ENCODE assay signal across 24 cellular contexts in genomic region chr16:2359919-2360318, GRCh38. TPM values are rescaled to one million over a fixed set of nuclear protein-coding genes. Genes with fewer than 3 reads are reported as not detected.
DNase-seq lines count a peak whose midpoint lies in the region; ATAC-seq, FAIRE-seq and TF ChIP-seq lines count a peak whose summit lies in the region.
"Had no signal": no experiment of that assay in that cellular context is flagged by ENCODE, and none has a peak within 500 bp of the region (broad histone marks: within the 10 kb centered on the region; RNA-seq: fewer than 3 reads in every experiment).

No MANE protein-coding gene starts in this region.

- H3K36me3 ChIP-seq in HepG2 (replicated peaks in 1 of 2; ENCODE audit: control insufficient read depth in 1 of 2, insufficient read depth in 2 of 2, low read length in 2 of 2) (no peaks in the 10 kb centered on the region), right lobe of liver (no peaks in the 10 kb centered on the region), K562 (ENCODE audit: control insufficient read depth, insufficient read depth, low read length) (no peaks in the 10 kb centered on the region)
- H3K36me3 ChIP-seq: BLaER1 treated with 17β-estradiol and CSF1 and Interleukin-3, amounts not matched to agents 10 nM and 100 nM had no signal

- H3K79me2 ChIP-seq in HepG2 (ENCODE audit: insufficient read depth, low read length) (no peaks in the 10 kb centered on the region), K562 (ENCODE audit: control insufficient read depth, insufficient read depth, low read length) (no peaks in the 10 kb centered on the region)

- DNase-seq in HepG2 (ENCODE audit: low spot score) (no peak), right lobe of liver (no peak), K562 (ENCODE audit: extremely low read depth in 1 of 4, low spot score in 3 of 4) (no peak), GM13977 (ENCODE audit: low spot score) (no peak), foreskin fibroblast (no peak)
- DNase-seq: AML-193; Caco-2; Calu3; CD4-positive, alpha-beta T cell; CD8-positive, alpha-beta T cell; DMS 273 treated with DMSO at 0.1 percent for 48 hours; DMS153; DMS53; DMS79; DND-41; EL; GDM1 had no signal

- TF ChIP-seq EP300 in HepG2 (IDR thresholded peaks at IDR 0.05; ENCODE audit: low read depth in 2 of 2, low read length in 2 of 2) (no peak), HepG2 (CRISPR knock-in tag; IDR thresholded peaks at IDR 0.05; ENCODE audit: borderline replicate concordance) (no peak), K562 (IDR thresholded peaks at IDR 0.05; ENCODE audit: low read length) (no peak)

- ATAC-seq in HepG2 (no peak), right lobe of liver (no peak), K562 (no peak)
- ATAC-seq: A549; CD8-positive, alpha-beta T cell; GM12878 had no signal

- H4K20me1 ChIP-seq in HepG2 (ENCODE audit: insufficient read depth, low read length) (no peaks in the 10 kb centered on the region), K562 (replicated peaks; ENCODE audit: control insufficient read depth, insufficient read depth, low read length) (no peaks in the 10 kb centered on the region)
- H4K20me1 ChIP-seq: BLaER1 treated with 17β-estradiol and CSF1 and Interleukin-3, amounts not matched to agents 10 nM and 100 nM had no signal

- intact Hi-C loops in HepG2 (cut with micrococcal nuclease; ENCODE audit: unreplicated experiment) (no loop called here), right lobe of liver (cut with DNase I) (no loop called here), K562 (cut with micrococcal nuclease) (no loop called here)

- WGBS in HepG2 (ENCODE audit: low lambda C conversion rate), result 54% methylated on average over 4 of the region's 4 CpGs
- 79% methylated on average over 4 of the region's 4 CpGs for WGBS in right lobe of liver (ENCODE audit: insufficient coverage, low coverage, low lambda C conversion rate, missing lambda C conversion rate)
- 4% methylated on average over 4 of the region's 4 CpGs for WGBS in K562 (ENCODE audit: insufficient coverage, low coverage, missing lambda C conversion rate)

- H2AFZ ChIP-seq in HepG2 (ENCODE audit: low read length) (no peak overlapping the region), K562 (ENCODE audit: low read depth, low read length) (no peak overlapping the region)

- H3K9me1 ChIP-seq in K562 (ENCODE audit: control insufficient read depth, insufficient read depth, low read length), result no peaks in the 10 kb centered on the region

- no peak for TF ChIP-seq CTCF in HepG2 (CRISPR knock-in tag; IDR thresholded peaks at IDR 0.05)
- TF ChIP-seq CTCF in right lobe of liver (IDR thresholded peaks at IDR 0.05), result no peak
- no peak for TF ChIP-seq CTCF in K562 (IDR thresholded peaks at IDR 0.05 in 2 of 3, conservative IDR thresholded peaks at IDR 0.05 in 1 of 3; ENCODE audit: insufficient read depth in 2 of 3, low read depth in 1 of 3, low read length in 3 of 3)
- TF ChIP-seq CTCF in GM13977 (IDR thresholded peaks at IDR 0.05; ENCODE audit: extremely low read depth, insufficient read depth, missing control alignments), result no peak
- no peak for TF ChIP-seq CTCF in foreskin fibroblast (IDR thresholded peaks at IDR 0.05; ENCODE audit: low read depth, low read length)

- H3K4me2 ChIP-seq in HepG2 (ENCODE audit: low read depth, low read length) (no peak overlapping the region), K562 (ENCODE audit: insufficient read depth, low read length) (no peak overlapping the region)
- H3K4me2 ChIP-seq: A549; BLaER1 treated with 17β-estradiol and CSF1 and Interleukin-3, amounts not matched to agents 10 nM and 100 nM had no signal

- H3K4me3 ChIP-seq in HepG2 (replicated peaks in 1 of 3; ENCODE audit: insufficient read depth in 1 of 3, low read depth in 2 of 3, low read length in 3 of 3), result no peak overlapping the region
- no peak overlapping the region for H3K4me3 ChIP-seq in right lobe of liver
- H3K4me3 ChIP-seq in K562, result no peak overlapping the region
- no peak overlapping the region for H3K4me3 ChIP-seq in foreskin fibroblast (ENCODE audit: low read depth in 1 of 2, low read length in 2 of 2)
- H3K4me3 ChIP-seq: A549; BLaER1 treated with 17β-estradiol and CSF1 and Interleukin-3, amounts not matched to agents 10 nM and 100 nM; GM12878 had no signal

- H3K9ac ChIP-seq in HepG2 (ENCODE audit: insufficient read depth, low read depth, low read length), result no peak overlapping the region
- no peak overlapping the region for H3K9ac ChIP-seq in K562 (ENCODE audit: insufficient read depth in 1 of 2, low read depth in 2 of 2, low read length in 2 of 2)
- H3K9ac ChIP-seq: BLaER1 treated with 17β-estradiol and CSF1 and Interleukin-3, amounts not matched to agents 10 nM and 100 nM had no signal

- in situ Hi-C loops in HepG2 (cut with HindIII; ENCODE audit: extremely low pct_ligation_motif_present, low pct_unique_long_range_greater_than_20kb) (no loop called here), K562 (cut with MboI) (no loop called here), GM13977 (cut with MboI; ENCODE audit: low pct_unique_long_range_greater_than_20kb, low sequenced_read_pairs, unreplicated experiment) (loop anchor here (10.0 kb wide), 2 partner anchors 65 to 125 kb away; partner anchors contain the start of gene CCNF)

- no peak for TF ChIP-seq RAD21 in HepG2 (CRISPR knock-in tag; IDR thresholded peaks at IDR 0.05)
- no peak for TF ChIP-seq RAD21 in K562 (CRISPR knock-in tag; conservative IDR thresholded peaks at IDR 0.05 in 1 of 2, IDR thresholded peaks at IDR 0.05 in 1 of 2)

- BruUV-seq in HepG2 (replicated peaks; lab: Mats Ljungman, UMichigan), result no TSS peak
- BruUV-seq in K562 (replicated peaks; lab: Mats Ljungman, UMichigan), result no TSS peak

- FAIRE-seq in HepG2 (lab: Jason Lieb, UNC) (no peak), K562 (lab: Jason Lieb, UNC) (no peak)
- FAIRE-seq: A549, GM12878, GM12892, GM19239 had no signal

- TF ChIP-seq POLR2A in HepG2 (IDR thresholded peaks at IDR 0.05; ENCODE audit: insufficient read depth in 1 of 2, low read depth in 2 of 2, low read length in 2 of 2) (no peak), right lobe of liver (IDR thresholded peaks at IDR 0.05) (no peak), K562 (conservative IDR thresholded peaks at IDR 0.05) (no peak)

- POLR2A ChIA-PET in HepG2 (lab: Yijun Ruan, JAX) (no interaction called here), K562 (lab: Yijun Ruan, JAX) (no interaction called here)

- H3K27ac ChIP-seq in HepG2 (ENCODE audit: extremely low read length, insufficient read depth, low read length) (no peak overlapping the region), right lobe of liver (no peak overlapping the region), K562 (ENCODE audit: extremely low read depth, low read depth, low read length) (no peak overlapping the region)
- H3K27ac ChIP-seq: 22Rv1; A549; BLaER1 treated with 17β-estradiol and CSF1 and Interleukin-3, amounts not matched to agents 10 nM and 100 nM; C4-2B had no signal

- peaks cover 7% of the 10 kb centered on the region for H3K4me1 ChIP-seq in HepG2 (ENCODE audit: insufficient read depth, low read length)
- H3K4me1 ChIP-seq in right lobe of liver, result no peaks in the 10 kb centered on the region
- H3K4me1 ChIP-seq in K562 (replicated peaks in 1 of 2; ENCODE audit: control insufficient read depth in 2 of 2, insufficient read depth in 2 of 2, low read length in 2 of 2), result peaks cover 0 to 4% of the 10 kb centered on the region in 2 experiments; a peak in 2 of 5 replicates
- H3K4me1 ChIP-seq: A549, Caco-2 had no signal

- H3K9me3 ChIP-seq in HepG2 (ENCODE audit: low read length), result peaks cover 11% of the 10 kb centered on the region; the same call in 1 of the 2 replicates
- H3K9me3 ChIP-seq in right lobe of liver, result no peaks in the 10 kb centered on the region
- H3K9me3 ChIP-seq in K562 (replicated peaks; ENCODE audit: control insufficient read depth, insufficient read depth, low read depth, low read length), result peaks cover 8% of the 10 kb centered on the region; the same call in 1 of the 2 replicates
- H3K9me3 ChIP-seq: Caco-2 had no signal

- H3K27me3 ChIP-seq in HepG2 (ENCODE audit: control insufficient read depth in 1 of 2, insufficient read depth in 2 of 2, low read length in 2 of 2) (peaks cover 0 to 31% of the 10 kb centered on the region in 2 experiments; a peak in 2 of 5 replicates), right lobe of liver (no peaks in the 10 kb centered on the region), K562 (ENCODE audit: control insufficient read depth in 2 of 2, insufficient read depth in 2 of 2, low read length in 2 of 2) (peaks cover 3 to 6% of the 10 kb centered on the region in 2 experiments; a peak in 1 of 5 replicates)
- H3K27me3 ChIP-seq: BLaER1 treated with 17β-estradiol and CSF1 and Interleukin-3, amounts not matched to agents 10 nM and 100 nM had no signal

- CTCF ChIA-PET in HepG2 (lab: Yijun Ruan, JAX; ENCODE audit: low intra/inter-chr PET ratio, low total read pairs), result no interaction called here
- CTCF ChIA-PET in K562 (lab: Yijun Ruan, JAX; ENCODE audit: low intra/inter-chr PET ratio), result no interaction called here

RNA-seq across cellular contexts. Expression of gene ABCA3, which starts 19.4 kb away (rescaled TPM):
- total RNA-seq in HepG2 (2016; rRNA removed; fragmentation: Illumina TruSeq; extraction: Trizol) (0.41 and 0.60 TPM in 2 replicates), right lobe of liver (1 to 10 TPM; 1.2 to 2.9 (median 2.1) TPM), K562 (2014; rRNA removed) (6.9 and 11.0 TPM in 2 replicates), K562 (2014; rRNA removed; fragmentation: Illumina TruSeq; extraction: Trizol) (4.9 and 6.8 TPM in 2 replicates), K562 (2015; rRNA removed; fragmentation: Illumina TruSeq; extraction: Trizol) (5.6 and 6.1 TPM in 2 replicates), K562 (2021) (22.3 and 23.7 TPM in 2 replicates)
- 0.09 and 0.51 TPM in 2 replicates for total RNA-seq in HepG2 (2016; cell fraction: cytosol; rRNA removed; fragmentation: Illumina TruSeq; extraction: Trizol; ENCODE audit: low read depth)
- 0.37 and 0.52 TPM in 2 replicates for total RNA-seq in HepG2 (2016; cell fraction: insoluble cytoplasmic fraction; rRNA removed; fragmentation: Illumina TruSeq; extraction: Trizol)
- total RNA-seq in HepG2 (2016; cell fraction: membrane; rRNA removed; fragmentation: Illumina TruSeq; extraction: Trizol), result 0.72 and 0.80 TPM in 2 replicates
- 0.38 and 0.56 TPM in 2 replicates for total RNA-seq in HepG2 (2016; cell fraction: nucleus; rRNA removed; fragmentation: Illumina TruSeq; extraction: Trizol)
- polyA plus RNA-seq in HepG2 (2011; rRNA removed) (1.5 and 2.3 TPM in 2 replicates), K562 (2011; rRNA removed) (9.2 and 15.1 TPM in 2 replicates), K562 (2014; fragmentation: Illumina TruSeq; extraction: Trizol) (15.4 and 18.8 TPM in 2 replicates), K562 (2014; fragmentation: Nextera tagmentation; extraction: Ambion mirVana) (under 1 TPM; 0.66 to 0.81 TPM), K562 (2014; rRNA removed) (11.7 and 13.9 TPM in 2 replicates)
- 1.1 and 1.3 TPM in 2 replicates for polyA plus RNA-seq in HepG2 (2011; cell fraction: cytosol; rRNA removed)
- 1.8 and 2.5 TPM in 2 replicates for polyA plus RNA-seq in HepG2 (2011; cell fraction: nucleus; rRNA removed)
- 0.71 and 2.5 TPM in 2 replicates for polyA plus RNA-seq in HepG2 (2012)
- polyA plus RNA-seq in HepG2 (2016; cell fraction: cytosol; fragmentation: Illumina TruSeq; extraction: Trizol; ENCODE audit: low read depth), result 1.0 and 1.2 TPM in 2 replicates
- 0.63 and 0.84 TPM in 2 replicates for polyA plus RNA-seq in HepG2 (2016; cell fraction: insoluble cytoplasmic fraction; fragmentation: Illumina TruSeq; extraction: Trizol; ENCODE audit: low read depth)
- polyA plus RNA-seq in HepG2 (2016; cell fraction: membrane; fragmentation: Illumina TruSeq; extraction: Trizol; ENCODE audit: low read depth), result 0.83 and 1.0 TPM in 2 replicates
- 0.75 and 1.2 TPM in 2 replicates for polyA plus RNA-seq in HepG2 (2016; cell fraction: nucleus; fragmentation: Illumina TruSeq; extraction: Trizol; ENCODE audit: insufficient read depth, low read depth)
- polyA minus RNA-seq in HepG2 (2011; rRNA and poly(A)+ RNA removed; ENCODE audit: low replicate concordance), result 2.2 and 9.0 TPM in 2 replicates
- polyA minus RNA-seq in HepG2 (2011; cell fraction: cytosol; rRNA and poly(A)+ RNA removed), result 0.40 and 0.44 TPM in 2 replicates
- polyA minus RNA-seq in HepG2 (2011; cell fraction: nucleus; rRNA and poly(A)+ RNA removed), result 0.64 and 1.4 TPM in 2 replicates
- 40.2 and 114 TPM in 2 replicates for total RNA-seq in K562 (2011; cell fraction: chromatin; rRNA removed; ENCODE audit: low replicate concordance)
- 54.3 and 65.4 TPM in 2 replicates for total RNA-seq in K562 (2011; cell fraction: nucleolus; rRNA removed)
- 51.5 and 63.2 TPM in 2 replicates for total RNA-seq in K562 (2011; cell fraction: nucleoplasm; rRNA removed)
- 8.2 and 11.8 TPM in 2 replicates for polyA plus RNA-seq in K562 (2011; cell fraction: cytosol; rRNA removed)
- polyA plus RNA-seq in K562 (2011; cell fraction: nucleus; rRNA removed), result 36.8 and 72.7 TPM in 2 replicates
- 12.0 and 19.4 TPM in 2 replicates for polyA plus RNA-seq in K562 (2012)
- polyA minus RNA-seq in K562 (2011; rRNA and poly(A)+ RNA removed), result 7.5 and 9.7 TPM in 2 replicates
- 12.4 and 14.4 TPM in 2 replicates for polyA minus RNA-seq in K562 (2011; cell fraction: cytosol; rRNA and poly(A)+ RNA removed)
- 10.1 and 11.4 TPM in 2 replicates for polyA minus RNA-seq in K562 (2011; cell fraction: nucleus; rRNA and poly(A)+ RNA removed)

Comparison
In these comparisons a context has a peak if more than half of its experiments do, and no peak if none do; other contexts are left out.
1. Of the 241 proteins assayed by ChIP-seq in both HepG2 and K562: peak only in HepG2: MAFK; only in K562: MAFG and SOX6; in both: none; in neither: 238.